8 cellular contexts compared by ENCODE assay signal in the genomic region with DNA sequence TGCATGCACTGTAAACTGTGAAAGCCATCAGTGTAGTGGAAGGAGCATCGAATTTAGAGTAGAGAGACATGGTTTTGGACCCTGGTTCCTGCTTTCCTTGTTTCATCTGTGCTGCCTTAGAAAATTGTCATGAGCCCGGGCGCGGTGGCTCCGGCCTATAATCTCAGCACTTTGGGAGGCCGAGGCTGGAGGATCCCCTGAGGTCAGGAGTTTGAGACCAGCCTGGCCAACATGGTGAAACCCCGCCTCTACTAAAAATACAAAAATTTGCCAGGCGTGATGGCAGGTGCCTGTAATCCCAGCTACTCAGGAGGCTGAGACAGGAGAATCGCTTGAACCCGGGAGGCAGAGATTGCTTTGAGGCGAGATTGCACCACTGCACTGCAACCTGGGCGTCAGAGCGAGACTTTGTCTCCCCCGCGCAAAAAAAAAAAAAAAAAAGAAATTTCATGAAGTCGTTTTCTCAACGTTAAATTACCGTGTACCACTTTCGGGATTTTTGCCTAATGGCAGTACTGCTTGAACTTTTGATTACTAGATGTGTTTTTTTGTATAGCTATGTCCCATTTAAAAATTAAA. TPM values are rescaled to one million over a fixed set of nuclear protein-coding genes. Genes with fewer than 3 reads are reported as not detected.
A peak's percentile ranks its signal among the peaks of the same experiment; 100 is the strongest.
DNase-seq lines count a peak whose midpoint lies in the region; ATAC-seq, FAIRE-seq and TF ChIP-seq lines count a peak whose summit lies in the region.

No MANE protein-coding gene starts in this region.

- H3K36me3 ChIP-seq in kidney (ENCODE audit: control insufficient read depth in 1 of 2, insufficient read depth in 2 of 2, low read length in 2 of 2) (peaks cover 0 to 8% of the 10 kb centered on the region in 2 donors), subcutaneous abdominal adipose tissue (ENCODE audit: control insufficient read depth in 5 of 5, insufficient read depth in 5 of 5, low read length in 5 of 5) (peaks cover under 1 to 19% (median 7%) of the 10 kb centered on the region in 5 donors)

- H3K27me3 Mint-ChIP-seq in T-helper 1 cell treated with Interleukin-12 subunit alpha and Interleukin-12 subunit beta and Interleukin-4 antibody, amounts not matched to agents 30 μg/mL and 1 μg/mL, for 36 hours (ENCODE audit: low read depth), result no peaks in the 10 kb centered on the region
- H3K27me3 Mint-ChIP-seq in activated naive CD8-positive, alpha-beta T cell treated with anti-CD3 and anti-CD28 coated beads for 36 hours, result no peaks in the 10 kb centered on the region

- peaks cover 2% of the 10 kb centered on the region for H3K36me3 Mint-ChIP-seq in T-helper 1 cell treated with Interleukin-12 subunit alpha and Interleukin-12 subunit beta and Interleukin-4 antibody, amounts not matched to agents 30 μg/mL and 1 μg/mL, for 36 hours (ENCODE audit: low read depth)
- peaks cover 5% of the 10 kb centered on the region for H3K36me3 Mint-ChIP-seq in activated naive CD8-positive, alpha-beta T cell treated with anti-CD3 and anti-CD28 coated beads for 36 hours

- peak overlapping the region; percentile 98 to 100 for H3K27ac ChIP-seq in kidney (ENCODE audit: low read depth in 2 of 2, low read length in 2 of 2)
- H3K27ac ChIP-seq in subcutaneous abdominal adipose tissue (ENCODE audit: low read depth, low read length), result peak overlapping the region; percentile 100

- peaks cover 10% of the 10 kb centered on the region for H3K4me1 Mint-ChIP-seq in T-helper 1 cell treated with Interleukin-12 subunit alpha and Interleukin-12 subunit beta and Interleukin-4 antibody, amounts not matched to agents 30 μg/mL and 1 μg/mL, for 36 hours (ENCODE audit: low read depth)
- peaks cover 9% of the 10 kb centered on the region for H3K4me1 Mint-ChIP-seq in activated naive CD8-positive, alpha-beta T cell treated with anti-CD3 and anti-CD28 coated beads for 36 hours

- no peaks in the 10 kb centered on the region for H3K9me3 Mint-ChIP-seq in T-helper 1 cell treated with Interleukin-12 subunit alpha and Interleukin-12 subunit beta and Interleukin-4 antibody, amounts not matched to agents 30 μg/mL and 1 μg/mL, for 36 hours
- H3K9me3 Mint-ChIP-seq in activated naive CD8-positive, alpha-beta T cell treated with anti-CD3 and anti-CD28 coated beads for 36 hours, result no peaks in the 10 kb centered on the region

- DNase-seq in T-helper 1 cell (no peak), kidney (no peak), D341Med (ENCODE audit: low spot score) (no peak)
- DNase-seq in activated naive CD8-positive, alpha-beta T cell treated with anti-CD3 and anti-CD28 coated beads for 36 hours, result no peak

- intact Hi-C loops in kidney (cut with DNase I), result no loop called here

- no peak for TF ChIP-seq CTCF in kidney (IDR thresholded peaks at IDR 0.05; ENCODE audit: borderline replicate concordance, extremely low read depth, insufficient read depth)

- no peaks in the 10 kb centered on the region for H3K27me3 ChIP-seq in subcutaneous abdominal adipose tissue (ENCODE audit: control insufficient read depth in 5 of 5, insufficient read depth in 4 of 5, low read length in 5 of 5)

- ATAC-seq in HG02759 (IDR thresholded peaks at IDR 0.05; ENCODE audit: unreplicated experiment) (no peak), GM18909 (IDR thresholded peaks at IDR 0.05; ENCODE audit: poor library complexity, unreplicated experiment) (no peak)

- no peak for FAIRE-seq in kidney (lab: Jason Lieb, UNC)

- H3K4me1 ChIP-seq in kidney (ENCODE audit: control insufficient read depth in 1 of 2, insufficient read depth in 1 of 2, low read depth in 1 of 2, low read length in 2 of 2) (peaks cover 0 to 7% of the 10 kb centered on the region in 2 donors), subcutaneous abdominal adipose tissue (ENCODE audit: control insufficient read depth in 5 of 5, insufficient read depth in 5 of 5, low read length in 5 of 5) (peaks cover 0 to 21% (median 18%) of the 10 kb centered on the region in 5 donors)

- H3K4me3 ChIP-seq in kidney (ENCODE audit: low read length in 2 of 2) (peak overlapping the region; percentile 81 to 93), subcutaneous abdominal adipose tissue (ENCODE audit: low read depth in 1 of 5, low read length in 5 of 5) (peak overlapping the region; percentile 92 to 97 (median 93))

- H3K9ac ChIP-seq in kidney (ENCODE audit: low read length in 2 of 2) (peak overlapping the region; percentile 85 to 90), subcutaneous abdominal adipose tissue (ENCODE audit: low read length in 5 of 5) (peak overlapping the region; percentile 92 to 100 (median 98))

- no peaks in the 10 kb centered on the region for H3K9me3 ChIP-seq in kidney (ENCODE audit: control insufficient read depth in 1 of 2, low read length in 2 of 2)
- no peaks in the 10 kb centered on the region for H3K9me3 ChIP-seq in subcutaneous abdominal adipose tissue (ENCODE audit: control insufficient read depth in 5 of 5, low read length in 5 of 5)

- H3K27ac Mint-ChIP-seq in T-helper 1 cell treated with Interleukin-12 subunit alpha and Interleukin-12 subunit beta and Interleukin-4 antibody, amounts not matched to agents 30 μg/mL and 1 μg/mL, for 36 hours, result peak overlapping the region; percentile 91
- peak overlapping the region; percentile 94 for H3K27ac Mint-ChIP-seq in activated naive CD8-positive, alpha-beta T cell treated with anti-CD3 and anti-CD28 coated beads for 36 hours

- peak overlapping the region; percentile 87 for H3K4me3 Mint-ChIP-seq in T-helper 1 cell treated with Interleukin-12 subunit alpha and Interleukin-12 subunit beta and Interleukin-4 antibody, amounts not matched to agents 30 μg/mL and 1 μg/mL, for 36 hours
- peak overlapping the region; percentile 86 for H3K4me3 Mint-ChIP-seq in activated naive CD8-positive, alpha-beta T cell treated with anti-CD3 and anti-CD28 coated beads for 36 hours

RNA-seq across cellular contexts. Expression of gene COQ7, which starts 0.9 kb away (rescaled TPM):
- total RNA-seq in activated naive CD8-positive, alpha-beta T cell treated with anti-CD3 and anti-CD28 coated beads for 36 hours, result 10 to 100 TPM; 19.8 to 22.5 TPM
- 32.5 TPM for total RNA-seq in kidney
- polyA plus RNA-seq in kidney (ENCODE audit: insufficient read depth, low read depth, low replicate concordance), result 18.8 TPM

RNA-seq across cellular contexts. Expression of gene ITPRIPL2, which starts 45.4 kb away (rescaled TPM):
- total RNA-seq in activated naive CD8-positive, alpha-beta T cell treated with anti-CD3 and anti-CD28 coated beads for 36 hours, result under 1 TPM; 0.35 to 0.38 TPM
- total RNA-seq in kidney, result 48.1 TPM
- 6.7 TPM for polyA plus RNA-seq in kidney (ENCODE audit: insufficient read depth, low read depth, low replicate concordance)

Comparison
In these comparisons a context has a peak if more than half of its experiments do, and no peak if none do; other contexts are left out.
1. RNA of gene ITPRIPL2, which starts 45.4 kb away (total RNA-seq): 48.1 TPM in kidney (single experiment); 0.35 to 0.38 TPM in activated naive CD8-positive, alpha-beta T cell treated with anti-CD3 and anti-CD28 coated beads for 36 hours; every median in the first group is over 10 times any median in the second.